ENCODE assay signal across 10 cellular contexts in the genomic region with DNA sequence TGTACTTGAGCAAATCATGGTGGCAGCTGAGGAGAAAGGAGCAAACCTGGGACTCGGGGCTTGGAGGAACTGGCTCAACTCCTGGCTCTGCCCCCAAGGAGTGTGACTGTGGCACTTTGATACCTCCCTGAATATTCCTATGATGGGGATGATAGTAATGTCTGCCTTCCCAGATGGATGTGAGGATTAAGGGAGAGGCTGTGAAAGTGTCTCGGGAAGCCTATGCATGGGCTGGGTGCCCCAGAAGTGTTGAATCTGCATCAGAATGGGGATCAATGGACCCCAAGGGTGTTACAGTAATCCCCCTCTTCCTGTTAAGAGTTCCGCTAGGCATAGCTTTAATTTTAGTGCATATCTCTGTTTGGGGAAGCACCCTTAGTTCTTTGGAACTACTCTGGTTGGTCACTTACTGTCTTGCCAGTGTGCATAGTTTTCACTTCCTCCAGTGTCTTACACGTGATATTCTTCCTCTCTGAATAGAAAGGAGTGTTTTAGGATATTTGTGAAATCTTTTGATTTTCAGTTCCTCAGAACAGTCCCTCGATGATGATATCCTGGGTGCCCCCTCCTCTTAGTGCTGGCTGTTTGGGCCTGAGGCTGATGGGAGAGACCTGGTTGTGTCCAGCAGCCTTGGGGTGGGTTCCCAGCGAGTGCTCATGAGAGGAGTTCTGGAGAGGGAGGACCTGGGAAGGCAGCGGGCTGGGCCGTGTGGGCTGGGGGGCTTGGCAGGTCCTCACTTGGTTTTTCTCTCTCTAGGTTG.
DNase-seq lines count a peak whose midpoint lies in the region; ATAC-seq, FAIRE-seq and TF ChIP-seq lines count a peak whose summit lies in the region.
"Had no signal": no experiment of that assay in that cellular context is flagged by ENCODE, and none has a peak within 500 bp of the region (broad histone marks: within the 10 kb centered on the region; RNA-seq: fewer than 3 reads in every experiment).

No MANE protein-coding gene starts in this region.

- peaks cover 54% of the 10 kb centered on the region for H3K4me1 Mint-ChIP-seq in activated T-helper 2 cell treated with anti-CD3 and anti-CD28 coated beads, Interferon-gamma antibody, Interleukin-2, Interleukin-4, amounts not matched to agents 10 μg/mL and 5 μg/mL and 100 μg/mL, durations not matched to agents 14 hours and 24 hours and 36 hours (ENCODE audit: low read depth)
- H3K4me1 Mint-ChIP-seq in nephron progenitor cell = peaks cover 5% of the 10 kb centered on the region

- BruUV-seq in HepG2 (replicated peaks; lab: Mats Ljungman, UMichigan) = no TSS peak

- no peaks in the 10 kb centered on the region for H3K27me3 Mint-ChIP-seq in activated T-helper 2 cell treated with anti-CD3 and anti-CD28 coated beads, Interferon-gamma antibody, Interleukin-2, Interleukin-4, amounts not matched to agents 10 μg/mL and 5 μg/mL and 100 μg/mL, durations not matched to agents 14 hours and 24 hours and 36 hours (ENCODE audit: low read depth)
- H3K27me3 Mint-ChIP-seq in nephron progenitor cell (ENCODE audit: low read depth, poor library complexity) = peaks cover 6% of the 10 kb centered on the region

- H3K36me3 ChIP-seq in right lobe of liver = no peaks in the 10 kb centered on the region
- H3K36me3 ChIP-seq in HepG2 (replicated peaks in 1 of 2; ENCODE audit: control insufficient read depth in 1 of 2, insufficient read depth in 2 of 2, low read length in 2 of 2) = no peaks in the 10 kb centered on the region
- no peaks in the 10 kb centered on the region for H3K36me3 ChIP-seq in upper lobe of right lung
- no peaks in the 10 kb centered on the region for H3K36me3 ChIP-seq in ascending aorta

- in situ Hi-C loops in HepG2 (cut with HindIII; ENCODE audit: extremely low pct_ligation_motif_present, low pct_unique_long_range_greater_than_20kb) = no loop called here

- no peak overlapping the region for H3K4me2 ChIP-seq in HepG2 (ENCODE audit: low read depth, low read length)

- H3K9ac ChIP-seq in HepG2 (ENCODE audit: insufficient read depth, low read depth, low read length) = no peak overlapping the region

- H3K9me3 Mint-ChIP-seq in activated T-helper 2 cell treated with anti-CD3 and anti-CD28 coated beads, Interferon-gamma antibody, Interleukin-2, Interleukin-4, amounts not matched to agents 10 μg/mL and 5 μg/mL and 100 μg/mL, durations not matched to agents 14 hours and 24 hours and 36 hours = no peaks in the 10 kb centered on the region
- H3K9me3 Mint-ChIP-seq in nephron progenitor cell = no peaks in the 10 kb centered on the region

- H3K36me3 Mint-ChIP-seq in activated T-helper 2 cell treated with anti-CD3 and anti-CD28 coated beads, Interferon-gamma antibody, Interleukin-2, Interleukin-4, amounts not matched to agents 10 μg/mL and 5 μg/mL and 100 μg/mL, durations not matched to agents 14 hours and 24 hours and 36 hours (ENCODE audit: low read depth) = peaks cover 21% of the 10 kb centered on the region
- no peaks in the 10 kb centered on the region for H3K36me3 Mint-ChIP-seq in nephron progenitor cell (ENCODE audit: low read depth)

- H3K27me3 ChIP-seq in right lobe of liver (no peaks in the 10 kb centered on the region), HepG2 (ENCODE audit: control insufficient read depth in 1 of 2, insufficient read depth in 2 of 2, low read length in 2 of 2) (peaks cover 0 to 1% of the 10 kb centered on the region in 2 experiments; a peak in 1 of 5 replicates), upper lobe of right lung (no peaks in the 10 kb centered on the region), ascending aorta (no peaks in the 10 kb centered on the region)

- no peak for FAIRE-seq in HepG2 (lab: Jason Lieb, UNC)
- FAIRE-seq: K562 had no signal

- TF ChIP-seq EP300 in HepG2 (IDR thresholded peaks at IDR 0.05; ENCODE audit: low read depth in 2 of 2, low read length in 2 of 2) = no peak
- TF ChIP-seq EP300 in HepG2 (CRISPR knock-in tag; IDR thresholded peaks at IDR 0.05; ENCODE audit: borderline replicate concordance) = no peak

- ATAC-seq in right lobe of liver (peak; percentile 42 to 71 (median 55)), HepG2 (no peak), HG03045 (IDR thresholded peaks at IDR 0.05; ENCODE audit: unreplicated experiment) (peak; percentile 74), upper lobe of right lung (peak; percentile 78)
- ATAC-seq: K562 had no signal

- no peaks in the 10 kb centered on the region for H4K20me1 ChIP-seq in HepG2 (ENCODE audit: insufficient read depth, low read length)

- no peaks in the 10 kb centered on the region for H3K9me3 ChIP-seq in right lobe of liver
- H3K9me3 ChIP-seq in HepG2 (ENCODE audit: low read length) = no peaks in the 10 kb centered on the region
- no peaks in the 10 kb centered on the region for H3K9me3 ChIP-seq in upper lobe of right lung
- no peaks in the 10 kb centered on the region for H3K9me3 ChIP-seq in ascending aorta

- CTCF ChIA-PET in HepG2 (lab: Yijun Ruan, JAX; ENCODE audit: low intra/inter-chr PET ratio, low total read pairs) = no interaction called here

- POLR2A ChIA-PET in HepG2 (lab: Yijun Ruan, JAX) = no interaction called here

- H3K4me1 ChIP-seq in right lobe of liver (no peaks in the 10 kb centered on the region), HepG2 (ENCODE audit: insufficient read depth, low read length) (no peaks in the 10 kb centered on the region), upper lobe of right lung (peaks cover 12% of the 10 kb centered on the region), ascending aorta (no peaks in the 10 kb centered on the region)

- H3K27ac ChIP-seq in right lobe of liver (no peak overlapping the region), HepG2 (ENCODE audit: extremely low read length, insufficient read depth, low read length) (no peak overlapping the region), upper lobe of right lung (no peak overlapping the region), ascending aorta (no peak overlapping the region)

- TF ChIP-seq POLR2A in right lobe of liver (IDR thresholded peaks at IDR 0.05) = no peak
- TF ChIP-seq POLR2A in HepG2 (IDR thresholded peaks at IDR 0.05; ENCODE audit: insufficient read depth in 1 of 2, low read depth in 2 of 2, low read length in 2 of 2) = no peak

- H3K4me3 ChIP-seq in right lobe of liver (no peak overlapping the region), HepG2 (replicated peaks in 1 of 3; ENCODE audit: insufficient read depth in 1 of 3, low read depth in 2 of 3, low read length in 3 of 3) (no peak overlapping the region), upper lobe of right lung (no peak overlapping the region), ascending aorta (no peak overlapping the region)
- H3K4me3 ChIP-seq: K562, skin epidermis had no signal

- intact Hi-C loops in right lobe of liver (cut with DNase I) = no loop called here
- intact Hi-C loops in HepG2 (cut with micrococcal nuclease; ENCODE audit: unreplicated experiment) = no loop called here
- intact Hi-C loops in activated T-helper 2 cell treated with anti-CD3 and anti-CD28 coated beads, Interferon-gamma antibody, Interleukin-2, Interleukin-4, amounts not matched to agents 10 μg/mL and 5 μg/mL and 100 μg/mL, durations not matched to agents 14 hours and 24 hours and 36 hours (cut with micrococcal nuclease) = loop anchor here (1.0 kb wide), 1 partner anchor 23 kb away; no protein-coding TSS in a partner anchor
- intact Hi-C loops in upper lobe of right lung (cut with DNase I) = no loop called here
- intact Hi-C loops in ascending aorta (cut with DNase I) = no loop called here

- H3K27ac Mint-ChIP-seq in activated T-helper 2 cell treated with anti-CD3 and anti-CD28 coated beads, Interferon-gamma antibody, Interleukin-2, Interleukin-4, amounts not matched to agents 10 μg/mL and 5 μg/mL and 100 μg/mL, durations not matched to agents 14 hours and 24 hours and 36 hours = peak overlapping the region; percentile 86
- H3K27ac Mint-ChIP-seq in nephron progenitor cell = no peak overlapping the region

- no peak overlapping the region for H2AFZ ChIP-seq in HepG2 (ENCODE audit: low read length)

- TF ChIP-seq RAD21 in HepG2 (CRISPR knock-in tag; IDR thresholded peaks at IDR 0.05) = no peak

- H3K4me3 Mint-ChIP-seq in activated T-helper 2 cell treated with anti-CD3 and anti-CD28 coated beads, Interferon-gamma antibody, Interleukin-2, Interleukin-4, amounts not matched to agents 10 μg/mL and 5 μg/mL and 100 μg/mL, durations not matched to agents 14 hours and 24 hours and 36 hours (ENCODE audit: low read depth) = no peak overlapping the region
- H3K4me3 Mint-ChIP-seq in nephron progenitor cell = no peak overlapping the region

- H3K79me2 ChIP-seq in HepG2 (ENCODE audit: insufficient read depth, low read length) = no peaks in the 10 kb centered on the region

- no peak for TF ChIP-seq CTCF in right lobe of liver (IDR thresholded peaks at IDR 0.05)
- TF ChIP-seq CTCF in HepG2 (CRISPR knock-in tag; IDR thresholded peaks at IDR 0.05) = no peak
- TF ChIP-seq CTCF in upper lobe of right lung (IDR thresholded peaks at IDR 0.05) = no peak
- TF ChIP-seq CTCF in nephron progenitor cell (IDR thresholded peaks at IDR 0.05) = no peak
- no peak for TF ChIP-seq CTCF in ascending aorta (IDR thresholded peaks at IDR 0.05)

- WGBS in right lobe of liver (ENCODE audit: insufficient coverage, low coverage, low lambda C conversion rate, missing lambda C conversion rate) = 55% methylated on average over 3 of the region's 8 CpGs
- WGBS in HepG2 (ENCODE audit: low lambda C conversion rate) = 46% methylated on average over 8 of the region's 8 CpGs

- DNase-seq in right lobe of liver = peak in 1 of 3 donors; percentile 25
- DNase-seq in HepG2 (ENCODE audit: low spot score) = no peak
- DNase-seq in activated T-helper 2 cell treated with anti-CD3 and anti-CD28 coated beads, Interferon-gamma antibody, Interleukin-2, Interleukin-4, amounts not matched to agents 10 μg/mL and 5 μg/mL and 100 μg/mL, durations not matched to agents 14 hours and 24 hours and 36 hours (ENCODE audit: low spot score) = no peak
- DNase-seq in upper lobe of right lung = no peak
- DNase-seq in activated CD8-positive, alpha-beta memory T cell treated with anti-CD3 and anti-CD28 coated beads, Interleukin-2, amount 50 U/mL, for 4 hours = no peak
- DNase-seq in nephron progenitor cell = no peak
- no peak for DNase-seq in ascending aorta (ENCODE audit: low spot score in 2 of 2)

TF ChIP-seq in HepG2, 621 proteins besides CTCF, POLR2A, EP300 and RAD21 (continues in another document):
- no peak for TF ChIP-seq SALL2 (CRISPR knock-in tag; IDR thresholded peaks at IDR 0.05)
- TF ChIP-seq PHF20 (CRISPR knock-in tag; IDR thresholded peaks at IDR 0.05) = no peak
- no peak for TF ChIP-seq ZFAT (CRISPR knock-in tag; conservative IDR thresholded peaks at IDR 0.05)
- no peak for TF ChIP-seq ZNF333 (CRISPR knock-in tag; IDR thresholded peaks at IDR 0.05; ENCODE audit: borderline replicate concordance)
- no peak for TF ChIP-seq NFIC (IDR thresholded peaks at IDR 0.05; ENCODE audit: low read length)
- TF ChIP-seq ZFP90 (CRISPR knock-in tag; IDR thresholded peaks at IDR 0.05; ENCODE audit: borderline replicate concordance) = no peak
- TF ChIP-seq PAWR (CRISPR knock-in tag; IDR thresholded peaks at IDR 0.05; ENCODE audit: borderline replicate concordance) = no peak
